ENCODE assay signal across 16 cellular contexts in the genomic region with DNA sequence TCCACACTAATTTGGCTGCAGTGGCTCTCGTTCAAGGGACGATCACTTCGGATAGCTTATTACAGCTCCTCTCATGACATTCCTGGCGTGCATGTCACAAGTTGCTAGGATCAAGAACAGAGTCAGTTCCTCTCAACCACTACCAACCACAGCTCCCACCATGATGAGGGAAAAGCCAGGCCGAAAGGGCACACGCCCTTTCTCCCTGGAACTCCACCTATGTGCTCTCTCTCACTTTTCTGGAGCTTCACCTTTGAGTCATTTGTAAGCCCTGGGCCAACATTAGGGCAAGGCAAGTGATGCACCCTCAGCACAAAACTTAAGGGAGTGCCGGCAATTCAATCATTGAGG. TPM values are rescaled to one million over a fixed set of nuclear protein-coding genes. Genes with fewer than 3 reads are reported as not detected.
DNase-seq lines count a peak whose midpoint lies in the region; ATAC-seq and TF ChIP-seq lines count a peak whose summit lies in the region.
"Had no signal": no experiment of that assay in that cellular context is flagged by ENCODE, and none has a peak within 500 bp of the region (broad histone marks: within the 10 kb centered on the region; RNA-seq: fewer than 3 reads in every experiment).

No MANE protein-coding gene starts in this region.

- H3K4me3 ChIP-seq in HEK293 (ENCODE audit: low read depth, low read length) (no peak overlapping the region), epithelial cell of esophagus (ENCODE audit: low read length) (no peak overlapping the region)
- H3K4me3 ChIP-seq: gastroesophageal sphincter, Peyer's patch, upper lobe of left lung had no signal

- peaks cover 16% of the 10 kb centered on the region for H3K4me1 Mint-ChIP-seq in T-helper 2 cell treated with Interferon-gamma antibody and Interleukin-4, amounts not matched to agents 5 μg/mL and 100 μg/mL, for 36 hours (ENCODE audit: low read depth)
- no peaks in the 10 kb centered on the region for H3K4me1 Mint-ChIP-seq in progenitor cell of endocrine pancreas (ENCODE audit: low read depth)
- H3K4me1 Mint-ChIP-seq in Calu3 (ENCODE audit: low read depth, unreplicated experiment): no peaks in the 10 kb centered on the region

- H3K27me3 Mint-ChIP-seq in T-helper 2 cell treated with Interferon-gamma antibody and Interleukin-4, amounts not matched to agents 5 μg/mL and 100 μg/mL, for 36 hours (ENCODE audit: low read depth): no peaks in the 10 kb centered on the region
- no peaks in the 10 kb centered on the region for H3K27me3 Mint-ChIP-seq in progenitor cell of endocrine pancreas
- H3K27me3 Mint-ChIP-seq in Calu3 (ENCODE audit: unreplicated experiment): no peaks in the 10 kb centered on the region

- H3K9me3 Mint-ChIP-seq in T-helper 2 cell treated with Interferon-gamma antibody and Interleukin-4, amounts not matched to agents 5 μg/mL and 100 μg/mL, for 36 hours: no peaks in the 10 kb centered on the region
- H3K9me3 Mint-ChIP-seq in progenitor cell of endocrine pancreas (ENCODE audit: low read depth) (no peaks in the 10 kb centered on the region), Calu3 (ENCODE audit: low read depth, unreplicated experiment) (no peaks in the 10 kb centered on the region)

- POLR2A ChIA-PET in HEK293 (lab: Yijun Ruan, JAX): no interaction called here

- H3K36me3 Mint-ChIP-seq in T-helper 2 cell treated with Interferon-gamma antibody and Interleukin-4, amounts not matched to agents 5 μg/mL and 100 μg/mL, for 36 hours (ENCODE audit: low read depth): no peaks in the 10 kb centered on the region
- H3K36me3 Mint-ChIP-seq in progenitor cell of endocrine pancreas (ENCODE audit: insufficient read depth) (no peaks in the 10 kb centered on the region), Calu3 (ENCODE audit: insufficient read depth, unreplicated experiment) (peaks cover 24% of the 10 kb centered on the region)

- no peak overlapping the region for H3K27ac ChIP-seq in HEK293 (ENCODE audit: extremely low read depth, low read depth, low read length)
- H3K27ac ChIP-seq: upper lobe of left lung had no signal

- intact Hi-C loops in Calu3 (cut with micrococcal nuclease; ENCODE audit: unreplicated experiment): no loop called here

- ATAC-seq in GM18861 (IDR thresholded peaks at IDR 0.05; ENCODE audit: unreplicated experiment): no peak
- ATAC-seq: gastroesophageal sphincter had no signal

- H3K27ac Mint-ChIP-seq in T-helper 2 cell treated with Interferon-gamma antibody and Interleukin-4, amounts not matched to agents 5 μg/mL and 100 μg/mL, for 36 hours: peak overlapping the region; percentile 81
- H3K27ac Mint-ChIP-seq in progenitor cell of endocrine pancreas: peak overlapping the region; percentile 21
- no peak overlapping the region for H3K27ac Mint-ChIP-seq in Calu3 (ENCODE audit: unreplicated experiment)

- H3K4me3 Mint-ChIP-seq in T-helper 2 cell treated with Interferon-gamma antibody and Interleukin-4, amounts not matched to agents 5 μg/mL and 100 μg/mL, for 36 hours: peak overlapping the region; percentile 60
- peak overlapping the region; percentile 81 for H3K4me3 Mint-ChIP-seq in progenitor cell of endocrine pancreas (ENCODE audit: low read depth)
- H3K4me3 Mint-ChIP-seq in Calu3 (ENCODE audit: low read depth, unreplicated experiment): no peak overlapping the region

- no peak for DNase-seq in T-helper 2 cell treated with Interferon-gamma antibody and Interleukin-4, amounts not matched to agents 5 μg/mL and 100 μg/mL, for 36 hours (ENCODE audit: low spot score)
- DNase-seq in T-helper 2 cell (no peak), epithelial cell of esophagus (ENCODE audit: low read depth) (peak; percentile 23), progenitor cell of endocrine pancreas (ENCODE audit: low spot score, unreplicated experiment) (no peak), AML-193 (lab: John Stamatoyannopoulos, UW) (no peak), Calu3 (no peak)
- DNase-seq: aorta, DMS79 treated with DMSO at 0.1 percent for 48 hours, islet precursor cell, NCI-H446, Peyer's patch, T1000, upper lobe of left lung had no signal

- no peak for TF ChIP-seq CTCF in HEK293 (tag by site-specific recombination; IDR thresholded peaks at IDR 0.05)
- no peak for TF ChIP-seq CTCF in epithelial cell of esophagus (IDR thresholded peaks at IDR 0.05; ENCODE audit: insufficient read depth, low read depth, low read length, missing control alignments)
- TF ChIP-seq CTCF in progenitor cell of endocrine pancreas (IDR thresholded peaks at IDR 0.05; ENCODE audit: unreplicated experiment): no peak
- no peak for TF ChIP-seq CTCF in Calu3 (IDR thresholded peaks at IDR 0.05; ENCODE audit: unreplicated experiment)

- H3K4me1 ChIP-seq in HEK293 (ENCODE audit: control insufficient read depth, insufficient read depth, low read length): no peaks in the 10 kb centered on the region

- H3K36me3 ChIP-seq in HEK293 (ENCODE audit: control insufficient read depth in 2 of 2, insufficient read depth in 1 of 2, low read length in 2 of 2): no peaks in the 10 kb centered on the region
- H3K36me3 ChIP-seq: Peyer's patch had no signal

- no TSS peak for BruUV-seq in Calu3 (replicated peaks; lab: Mats Ljungman, UMichigan)

- no peaks in the 10 kb centered on the region for H3K9me3 ChIP-seq in HEK293 (ENCODE audit: control insufficient read depth, insufficient read depth, low read depth, low read length)
- H3K9me3 ChIP-seq: gastroesophageal sphincter, Peyer's patch, upper lobe of left lung had no signal

- CTCF ChIA-PET in HEK293 (lab: Yijun Ruan, JAX): interaction anchor here (0.7 to 4.7 kb wide), 3 partner anchors 21 to 219 kb away, joined by 3 to 39 read pairs (median 3); no protein-coding TSS in a partner anchor
- CTCF ChIA-PET in Calu3 (lab: Charles Lee): no interaction called here

TF ChIP-seq in HEK293, 187 proteins besides CTCF, POLR2A, EP300 and RAD21:
- TF ChIP-seq SCRT2 (tag by site-specific recombination; IDR thresholded peaks at IDR 0.05) (no peak), GFI1B (tag by site-specific recombination; IDR thresholded peaks at IDR 0.05) (no peak), ZNF140 (tag by site-specific recombination; IDR thresholded peaks at IDR 0.05) (no peak), PRDM1 (tag by site-specific recombination; IDR thresholded peaks at IDR 0.05) (peak; percentile 52; the same call in 1 of the 2 replicates)

RNA-seq across cellular contexts. Expression of gene SPACA9, which starts 1.6 kb away (rescaled TPM):
- total RNA-seq in progenitor cell of endocrine pancreas (3.6 and 4.0 TPM in 2 replicates), Calu3 (2022) (2.2 and 2.5 TPM in 2 replicates)

RNA-seq across cellular contexts. Expression of gene AK8, which starts 2.2 kb away (rescaled TPM):
- 1.1 and 1.9 TPM in 2 replicates for total RNA-seq in progenitor cell of endocrine pancreas
- total RNA-seq in Calu3 (2022): 1.4 TPM in 2 replicates
- total RNA-seq: Peyer's patch had no signal
